ENCODE assay signal across 9 cellular contexts in genomic region chr22:45239378-45240136, GRCh38. TPM values are rescaled to one million over a fixed set of nuclear protein-coding genes. Genes with fewer than 3 reads are reported as not detected.
DNase-seq lines count a peak whose midpoint lies in the region; ATAC-seq and TF ChIP-seq lines count a peak whose summit lies in the region.
"Had no signal": no experiment of that assay in that cellular context is flagged by ENCODE, and none has a peak within 500 bp of the region (broad histone marks: within the 10 kb centered on the region; RNA-seq: fewer than 3 reads in every experiment).

No MANE protein-coding gene starts in this region.

- no peak for TF ChIP-seq CTCF in dorsolateral prefrontal cortex (IDR thresholded peaks at IDR 0.05 in 54 of 56, conservative IDR thresholded peaks at IDR 0.05 in 2 of 56; ENCODE audit: low read depth in 1 of 56, partially characterized antibody in 56 of 56)

- H3K27ac Mint-ChIP-seq in CD8-positive, alpha-beta memory T cell: peak overlapping the region in 5 of 8 donors; percentile 21 to 93 (median 78)
- peak overlapping the region in 8 of 10 donors; percentile 27 to 97 (median 90) for H3K27ac Mint-ChIP-seq in naive thymus-derived CD8-positive, alpha-beta T cell

- POLR2A ChIA-PET in CD8-positive, alpha-beta memory T cell (lab: Charles Lee): no interaction called here
- POLR2A ChIA-PET in naive thymus-derived CD8-positive, alpha-beta T cell (lab: Charles Lee): interaction anchor here (0.6 kb wide), 1 partner anchor 74 kb away, joined by 3 read pairs; no protein-coding TSS in a partner anchor

- H3K27ac ChIP-seq in CD8-positive, alpha-beta memory T cell (ENCODE audit: low read depth, low read length): no peak overlapping the region
- peak overlapping the region in 53 of 59 donors; percentile 2 to 89 (median 65) for H3K27ac ChIP-seq in dorsolateral prefrontal cortex

- H3K36me3 Mint-ChIP-seq in CD8-positive, alpha-beta memory T cell: peaks cover 0 to 22% (median 2%) of the 10 kb centered on the region in 3 donors
- H3K36me3 Mint-ChIP-seq in naive thymus-derived CD8-positive, alpha-beta T cell: peaks cover 0 to 9% (median 4%) of the 10 kb centered on the region in 3 donors

- no peaks in the 10 kb centered on the region for H3K36me3 ChIP-seq in CD8-positive, alpha-beta memory T cell (ENCODE audit: insufficient read depth, low read length)

- peaks cover 35 to 58% (median 38%) of the 10 kb centered on the region in 3 donors for H3K4me1 Mint-ChIP-seq in CD8-positive, alpha-beta memory T cell
- peaks cover 19 to 73% (median 54%) of the 10 kb centered on the region in 4 donors for H3K4me1 Mint-ChIP-seq in naive thymus-derived CD8-positive, alpha-beta T cell

- peaks cover 20% of the 10 kb centered on the region for H3K4me1 ChIP-seq in CD8-positive, alpha-beta memory T cell (ENCODE audit: insufficient read depth, low read length)

- H3K27me3 ChIP-seq in CD8-positive, alpha-beta memory T cell (ENCODE audit: insufficient read depth, low read length, poor library complexity, severe bottlenecking): no peaks in the 10 kb centered on the region
- no peaks in the 10 kb centered on the region for H3K27me3 ChIP-seq in dorsolateral prefrontal cortex

- H3K4me3 Mint-ChIP-seq in CD8-positive, alpha-beta memory T cell: peak overlapping the region; percentile 91 to 98 (median 94)
- H3K4me3 Mint-ChIP-seq in naive thymus-derived CD8-positive, alpha-beta T cell: peak overlapping the region; percentile 86 to 98 (median 92)

- DNase-seq in CD8-positive, alpha-beta memory T cell: no peak
- DNase-seq in NCI-H69 (lab: John Stamatoyannopoulos, UW) (peak; percentile 57), dorsolateral prefrontal cortex (no peak), NCI-H1694 (lab: John Stamatoyannopoulos, UW) (no peak), NCI-H2029 (lab: John Stamatoyannopoulos, UW) (no peak), NCI-H82 (lab: John Stamatoyannopoulos, UW) (no peak)
- DNase-seq in naive thymus-derived CD8-positive, alpha-beta T cell: no peak

- H3K9me3 ChIP-seq in CD8-positive, alpha-beta memory T cell (ENCODE audit: low read length): no peaks in the 10 kb centered on the region

- H3K27me3 Mint-ChIP-seq in CD8-positive, alpha-beta memory T cell: peaks cover 0 to 1% of the 10 kb centered on the region in 2 donors
- H3K27me3 Mint-ChIP-seq in naive thymus-derived CD8-positive, alpha-beta T cell: no peaks in the 10 kb centered on the region

- H3K9me3 Mint-ChIP-seq in CD8-positive, alpha-beta memory T cell: peaks cover 0 to 2% (median 0%) of the 10 kb centered on the region in 5 donors
- H3K9me3 Mint-ChIP-seq in naive thymus-derived CD8-positive, alpha-beta T cell: no peaks in the 10 kb centered on the region

- ATAC-seq in naive thymus-derived CD8-positive, alpha-beta T cell: no peak
- ATAC-seq in HG03039 (IDR thresholded peaks at IDR 0.05; ENCODE audit: unreplicated experiment): no peak

- CTCF ChIA-PET in CD8-positive, alpha-beta memory T cell (lab: Charles Lee): no interaction called here

- H3K4me3 ChIP-seq in CD8-positive, alpha-beta memory T cell (ENCODE audit: low read length): peak overlapping the region; percentile 49
- H3K4me3 ChIP-seq in dorsolateral prefrontal cortex: peak overlapping the region; percentile 55 to 92 (median 80)

- intact Hi-C loops in dorsolateral prefrontal cortex (cut with DNase I): loop anchor here (1.0 to 10.0 kb wide), 3 partner anchors 29 to 75 kb away; partner anchors contain the start of gene NUP50 (in 2 of the 2)

RNA-seq across cellular contexts. Expression of gene KIAA0930, which starts 1.1 kb away (rescaled TPM):
- total RNA-seq in CD8-positive, alpha-beta memory T cell: 10 to 100 TPM; 32.3 to 39.5 TPM
- polyA plus RNA-seq in CD8-positive, alpha-beta memory T cell: 2.7 TPM
- 100 to 1,000 TPM; 174 to 603 (median 325) TPM for total RNA-seq in dorsolateral prefrontal cortex
- 10 to 100 TPM; 28.5 to 29.1 TPM for total RNA-seq in naive thymus-derived CD8-positive, alpha-beta T cell
- polyA plus RNA-seq in naive thymus-derived CD8-positive, alpha-beta T cell: 1 to 10 TPM in 2 of 3 donors, under 1 TPM in 1; 0.87 to 2.9 (median 2.6) TPM

RNA-seq across cellular contexts. Expression of gene UPK3A, which starts 45.2 kb away (rescaled TPM):
- total RNA-seq in CD8-positive, alpha-beta memory T cell: not detected
- not detected for polyA plus RNA-seq in CD8-positive, alpha-beta memory T cell
- total RNA-seq in dorsolateral prefrontal cortex: 1 to 10 TPM in 2 of 120 experiments, under 1 TPM in 8, not detected in 110; 0.41 to 1.8 (median 0.82) TPM
- not detected for total RNA-seq in naive thymus-derived CD8-positive, alpha-beta T cell
- not detected for polyA plus RNA-seq in naive thymus-derived CD8-positive, alpha-beta T cell
- total RNA-seq: pulmonary artery endothelial cell had no signal

Comparison
In these comparisons a context has a peak if more than half of its experiments do, and no peak if none do; other contexts are left out.
1. RNA of gene KIAA0930, which starts 1.1 kb away (total RNA-seq): 174 to 603 TPM in dorsolateral prefrontal cortex; 32.3 to 39.5 TPM in CD8-positive, alpha-beta memory T cell and 28.5 to 29.1 TPM in naive thymus-derived CD8-positive, alpha-beta T cell; every median in the first group is over 4 times any median in the second.